14 cellular contexts compared by ENCODE assay signal in the genomic region with DNA sequence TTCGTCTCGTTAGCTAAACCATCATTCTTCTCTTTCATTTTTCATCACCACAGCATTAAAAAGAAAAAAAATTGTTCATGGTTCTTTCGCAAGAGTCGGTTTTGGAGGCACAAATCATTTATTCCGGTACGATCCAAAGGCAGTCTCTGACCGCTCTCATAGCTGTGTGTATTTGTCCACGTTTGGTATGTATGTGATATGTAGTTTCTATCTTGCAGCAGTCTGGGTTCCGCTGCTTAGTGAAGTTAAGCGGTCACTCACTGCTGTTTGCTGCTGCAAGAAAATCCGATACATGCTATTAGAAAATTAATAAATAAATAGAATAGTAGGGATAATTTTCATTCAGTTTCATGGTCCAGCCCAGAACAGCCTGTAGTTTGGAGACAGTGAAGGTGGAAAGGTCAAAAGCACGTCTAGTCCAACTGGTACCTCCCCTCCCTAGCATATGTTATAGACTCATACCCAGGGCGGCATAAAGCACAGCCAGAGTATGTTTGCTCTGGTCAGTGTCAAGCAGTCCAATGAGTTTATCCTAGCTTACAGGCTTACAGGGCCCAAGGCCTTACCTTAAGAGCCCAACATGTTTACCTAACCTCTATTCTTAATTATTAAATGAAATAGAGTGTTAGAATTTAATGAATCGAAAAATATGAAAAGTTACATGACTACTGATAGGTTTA. TPM values are rescaled to one million over a fixed set of nuclear protein-coding genes. Genes with fewer than 3 reads are reported as not detected.
DNase-seq lines count a peak whose midpoint lies in the region.
"Had no signal": no experiment of that assay in that cellular context is flagged by ENCODE, and none has a peak within 500 bp of the region (broad histone marks: within the 10 kb centered on the region; RNA-seq: fewer than 3 reads in every experiment).

No MANE protein-coding gene starts in this region.

- H2AFZ ChIP-seq in neuron (ENCODE audit: low read depth, low read length), result no peak overlapping the region

- H3K4me3 ChIP-seq in MG63 (peak overlapping the region; percentile 68), endocrine pancreas (ENCODE audit: control insufficient read depth, insufficient read depth, low read length) (peak overlapping the region; percentile 54), neuron (ENCODE audit: low read length) (peak overlapping the region; percentile 99)
- H3K4me3 ChIP-seq: lung had no signal

- no peaks in the 10 kb centered on the region for H3K27me3 ChIP-seq in MG63
- H3K27me3 ChIP-seq in endocrine pancreas (ENCODE audit: control insufficient read depth, insufficient read depth, low read length), result no peaks in the 10 kb centered on the region
- H3K27me3 ChIP-seq in neuron (ENCODE audit: insufficient read depth, low read length), result no peaks in the 10 kb centered on the region

- peaks cover 23% of the 10 kb centered on the region for H3K4me1 ChIP-seq in endocrine pancreas (ENCODE audit: control insufficient read depth, insufficient read depth, low read length)
- H3K4me1 ChIP-seq in neuron (ENCODE audit: insufficient read depth, low read length), result peaks cover 58% of the 10 kb centered on the region

- DNase-seq in COR-L47 (lab: John Stamatoyannopoulos, UW), result peak; percentile 13
- DNase-seq in MG63, result peak; percentile 45
- DNase-seq in stimulated activated CD8-positive, alpha-beta memory T cell treated with anti-CD3 and anti-CD28 coated beads, Interleukin-4, amount 100 ng/mL, for 48 hours, result no peak
- no peak for DNase-seq in HT-29 (ENCODE audit: low spot score)
- no peak for DNase-seq in T-helper 2 cell
- no peak for DNase-seq in SIG-M5 treated with dmso at 0.1 percent for 504 hours (lab: John Stamatoyannopoulos, UW; ENCODE audit: unreplicated experiment)
- DNase-seq: activated CD8-positive, alpha-beta T cell treated with anti-CD3 and anti-CD28 coated beads, Interleukin-2, amount 10 ng/mL, durations not matched to agents 7 days and 5 days; activated naive CD4-positive, alpha-beta T cell treated with Interleukin-2 at 50 U/mL for 16 hours; GF-D8; NCI-H446; T-helper 9 cell had no signal

- H3K9ac ChIP-seq in endocrine pancreas (ENCODE audit: control insufficient read depth, insufficient read depth, low read length), result no peak overlapping the region

- H3K9me3 ChIP-seq in MG63 (no peaks in the 10 kb centered on the region), endocrine pancreas (ENCODE audit: control insufficient read depth, low read length) (no peaks in the 10 kb centered on the region), neuron (ENCODE audit: low read length) (no peaks in the 10 kb centered on the region)

- peaks cover 34% of the 10 kb centered on the region for H3K36me3 ChIP-seq in MG63
- no peaks in the 10 kb centered on the region for H3K36me3 ChIP-seq in endocrine pancreas (ENCODE audit: control insufficient read depth, insufficient read depth, low read length)
- H3K36me3 ChIP-seq in neuron (ENCODE audit: insufficient read depth, low read length), result peaks cover 21% of the 10 kb centered on the region

RNA-seq across cellular contexts. Expression of gene FMN2, which starts 2.5 kb away (rescaled TPM):
- 15.6 and 15.7 TPM in 2 replicates for total RNA-seq in MG63 (2014; rRNA removed; shearing (Covaris generic); ENCODE audit: low replicate concordance)
- total RNA-seq in HT-29 (2014; rRNA removed; shearing (Covaris generic)), result not detected in 2 replicates
- total RNA-seq: activated CD8-positive, alpha-beta T cell treated with anti-CD3 and anti-CD28 coated beads, Interleukin-2, amount 10 ng/mL, durations not matched to agents 7 days and 5 days had no signal

Comparison
In these comparisons a context has a peak if more than half of its experiments do, and no peak if none do; other contexts are left out.
1. DNase-seq: peak in COR-L47 (single experiment) and MG63 (single experiment); none in stimulated activated CD8-positive, alpha-beta memory T cell treated with anti-CD3 and anti-CD28 coated beads, Interleukin-4, amount 100 ng/mL, for 48 hours (single experiment), HT-29 (single experiment), T-helper 2 cell (0 of 5) and SIG-M5 treated with dmso at 0.1 percent for 504 hours (single experiment).
2. RNA of gene FMN2, which starts 2.5 kb away (total RNA-seq): 15.6 to 15.7 TPM in MG63; not detected in HT-29; every median in the first group is over 10 times any median in the second.
3. Peak in every context shown above with its lines, with median percentiles within 50 percentile points of each other: H3K4me3 ChIP-seq.